In the genomic region with DNA sequence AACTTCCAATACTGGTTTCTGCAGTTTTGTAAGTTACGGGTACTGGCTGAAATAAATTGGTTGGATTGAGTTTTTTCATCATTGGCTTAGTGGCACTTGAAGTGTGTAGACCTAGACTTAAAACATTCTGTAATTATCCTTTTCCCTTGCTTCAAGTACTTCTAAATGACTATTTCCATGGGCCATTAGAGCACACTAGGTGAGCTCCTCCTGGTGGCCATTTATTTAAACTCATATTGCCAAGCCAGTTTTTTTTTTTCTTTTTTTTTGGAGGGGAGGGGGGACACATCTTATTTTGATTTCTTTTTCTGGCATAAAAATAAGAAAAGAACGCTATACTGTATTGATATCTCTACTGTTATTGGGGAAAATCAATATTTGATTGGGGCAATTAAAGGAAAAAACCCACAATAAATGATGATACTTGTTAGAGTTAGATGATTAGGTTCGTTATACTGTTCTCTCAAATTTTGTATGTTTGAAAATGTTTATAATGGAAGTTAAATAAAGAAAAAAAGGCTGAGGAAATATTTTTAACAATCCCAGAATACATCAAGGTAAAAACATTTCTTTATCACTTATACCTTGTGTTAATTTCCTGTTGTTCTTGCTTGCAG, we compare ENCODE assay signal across 8 cellular contexts.
DNase-seq lines count a peak whose midpoint lies in the region; ATAC-seq, FAIRE-seq and TF ChIP-seq lines count a peak whose summit lies in the region.

No MANE protein-coding gene starts in this region.

- DNase-seq in AML-193 (lab: John Stamatoyannopoulos, UW) = peak; percentile 87 to 89
- DNase-seq in GM12892 (ENCODE audit: insufficient read length) = no peak
- DNase-seq in NCI-H2107 (lab: John Stamatoyannopoulos, UW) = peak; percentile 10
- DNase-seq in adrenal gland = peak in 1 of 7 donors; percentile 15
- DNase-seq in iris pigment epithelial cell (ENCODE audit: low read depth) = peak; percentile 58
- DNase-seq in uterus = no peak
- no peak for DNase-seq in activated CD8-positive, alpha-beta memory T cell treated with anti-CD3 and anti-CD28 coated beads, Interleukin-2, amount 50 U/mL, for 4 hours

- H3K4me3 ChIP-seq in adrenal gland = no peak overlapping the region
- H3K4me3 ChIP-seq in uterus = no peak overlapping the region

- FAIRE-seq in GM12892 (lab: Jason Lieb, UNC) = peak; percentile 54

- TF ChIP-seq POLR2A in GM12892 (IDR thresholded peaks at IDR 0.05; ENCODE audit: low read depth, low read length) (no peak), adrenal gland (IDR thresholded peaks at IDR 0.05) (no peak), uterus (IDR thresholded peaks at IDR 0.05) (no peak)

- H3K36me3 ChIP-seq in adrenal gland (replicated peaks in 1 of 2) (no peaks in the 10 kb centered on the region), uterus (no peaks in the 10 kb centered on the region)

- no peaks in the 10 kb centered on the region for H3K27me3 ChIP-seq in adrenal gland
- H3K27me3 ChIP-seq in uterus = no peaks in the 10 kb centered on the region

- H3K4me1 ChIP-seq in adrenal gland (replicated peaks in 1 of 2) (no peaks in the 10 kb centered on the region), uterus (no peaks in the 10 kb centered on the region)

- TF ChIP-seq CTCF in adrenal gland (IDR thresholded peaks at IDR 0.05) = peak; percentile 46 to 74 (median 68)
- TF ChIP-seq CTCF in uterus (IDR thresholded peaks at IDR 0.05) = peak; percentile 45 to 65 (median 52)

- ATAC-seq in GM19395 (IDR thresholded peaks at IDR 0.05; ENCODE audit: unreplicated experiment) = no peak

- intact Hi-C loops in adrenal gland (cut with DNase I) (no loop called here), uterus (cut with DNase I; ENCODE audit: low total_unique reads) (no loop called here)

- 69 to 80% (median 76%) methylated on average over 3 of the region's 3 CpGs for WGBS in adrenal gland, 4 donors

- H3K9me3 ChIP-seq in adrenal gland (replicated peaks in 1 of 3) (no peaks in the 10 kb centered on the region), uterus (no peaks in the 10 kb centered on the region)

- H3K27ac ChIP-seq in adrenal gland = no peak overlapping the region
- H3K27ac ChIP-seq in uterus = no peak overlapping the region

Comparison
In these comparisons a context has a peak if more than half of its experiments do, and no peak if none do; other contexts are left out.
1. DNase-seq: peak in AML-193 (2 of 2), NCI-H2107 (single experiment) and iris pigment epithelial cell (single experiment); none in GM12892 (single experiment), uterus (0 of 2) and activated CD8-positive, alpha-beta memory T cell treated with anti-CD3 and anti-CD28 coated beads, Interleukin-2, amount 50 U/mL, for 4 hours (single experiment).